In genomic region chrX:38561951-38562719, GRCh38 we compare ENCODE assay signal across 8 cellular contexts. TPM values are rescaled to one million over a fixed set of nuclear protein-coding genes. Genes with fewer than 3 reads are reported as not detected.
DNase-seq lines count a peak whose midpoint lies in the region; ATAC-seq, FAIRE-seq and TF ChIP-seq lines count a peak whose summit lies in the region.

No MANE protein-coding gene starts in this region.

- H3K36me3 ChIP-seq in HAP-1 (replicated peaks) (no peaks in the 10 kb centered on the region), bronchial epithelial cell (ENCODE audit: control insufficient read depth, insufficient read depth, low read length) (no peaks in the 10 kb centered on the region)

- in situ Hi-C loops in HAP-1 (cut with MboI; ENCODE audit: low sequenced_read_pairs) = no loop called here

- ATAC-seq in left colon = peak; percentile 28
- no peak for ATAC-seq in GM18867 (IDR thresholded peaks at IDR 0.05; ENCODE audit: unreplicated experiment)
- ATAC-seq in GM21786 (IDR thresholded peaks at IDR 0.05; ENCODE audit: unreplicated experiment) = no peak
- no peak for ATAC-seq in GM19395 (IDR thresholded peaks at IDR 0.05; ENCODE audit: unreplicated experiment)

- no peaks in the 10 kb centered on the region for H3K9me3 ChIP-seq in HAP-1

- FAIRE-seq in bronchial epithelial cell (lab: Jason Lieb, UNC) = no peak

- H3K4me3 ChIP-seq in HAP-1 = peak overlapping the region; percentile 37
- H3K4me3 ChIP-seq in bronchial epithelial cell (ENCODE audit: low read depth, low read length) = peak overlapping the region; percentile 53

- H3K27me3 ChIP-seq in HAP-1 (ENCODE audit: low read depth) (peaks cover 19% of the 10 kb centered on the region), bronchial epithelial cell (ENCODE audit: control insufficient read depth, insufficient read depth, low read length) (no peaks in the 10 kb centered on the region)

- peaks cover 4% of the 10 kb centered on the region; the same call in 1 of the 2 replicates for H3K4me1 ChIP-seq in HAP-1

- DNase-seq in HAP-1 (ENCODE audit: low spot score in 2 of 2) = peak in 1 of 2 experiments; percentile 30
- peak; percentile 65 for DNase-seq in SK-N-DZ (ENCODE audit: low spot score)
- no peak for DNase-seq in bronchial epithelial cell (ENCODE audit: low read depth)
- peak; percentile 31 to 42 for DNase-seq in left colon
- peak; percentile 4 for DNase-seq in stimulated activated CD4-positive, alpha-beta T cell treated with anti-CD3 and anti-CD28 coated beads, Interleukin-4, amount 100 ng/mL, for 1 hour

- intact Hi-C loops in left colon (cut with DNase I, micrococcal nuclease) = no loop called here

- TF ChIP-seq CTCF in bronchial epithelial cell (IDR thresholded peaks at IDR 0.05; ENCODE audit: insufficient read depth, low read length, severe bottlenecking) = no peak

RNA-seq across cellular contexts. Expression of gene TSPAN7, which starts 0.8 kb away (rescaled TPM):
- 17.3 and 19.9 TPM in 2 replicates for polyA plus RNA-seq in SK-N-DZ (2014; cell fraction: cytosol; rRNA removed)
- polyA plus RNA-seq in SK-N-DZ (2014; cell fraction: nucleus; rRNA removed) = 5.8 and 9.1 TPM in 2 replicates
- total RNA-seq in bronchial epithelial cell (1.1 and 1.3 TPM in 2 replicates), left colon (100 to 1,000 TPM in 1 of 2 donors, 10 to 100 TPM in 1; 97.1 to 114 TPM)

Comparison
In these comparisons a context has a peak if more than half of its experiments do, and no peak if none do; other contexts are left out.
1. RNA of gene TSPAN7, which starts 0.8 kb away (total RNA-seq): 97.1 to 114 TPM in left colon; 1.1 to 1.3 TPM in bronchial epithelial cell; every median in the first group is over 10 times any median in the second.